Comparison of ENCODE assay signal across 26 cellular contexts in genomic region chr20:48740714-48741113, GRCh38.
A peak's percentile ranks its signal among the peaks of the same experiment; 100 is the strongest.
DNase-seq lines count a peak whose midpoint lies in the region; ATAC-seq, FAIRE-seq and TF ChIP-seq lines count a peak whose summit lies in the region.
"Had no signal": no experiment of that assay in that cellular context is flagged by ENCODE, and none has a peak within 500 bp of the region (broad histone marks: within the 10 kb centered on the region; RNA-seq: fewer than 3 reads in every experiment).

No MANE protein-coding gene starts in this region.

- peak; percentile 11 to 25; a peak in 1 of 4 replicates for TF ChIP-seq EP300 in GM12878 (IDR thresholded peaks at IDR 0.05; ENCODE audit: borderline replicate concordance in 1 of 2, control insufficient read depth in 1 of 2, low read depth in 2 of 2, low read length in 2 of 2)

- H3K4me3 Mint-ChIP-seq in glutamatergic neuron (ENCODE audit: unreplicated experiment): no peak overlapping the region
- H3K4me3 Mint-ChIP-seq: activated CD8-positive, alpha-beta T cell treated with anti-CD3 and anti-CD28 coated beads for 36 hours; activated naive CD4-positive, alpha-beta T cell treated with anti-CD3 and anti-CD28 coated beads for 36 hours; CD4-positive, CD25-positive, alpha-beta regulatory T cell; T-helper 2 cell treated with Interferon-gamma antibody and Interleukin-4, amounts not matched to agents 5 μg/mL and 100 μg/mL, for 36 hours; WTC11 had no signal

- H3K27me3 ChIP-seq in GM12878 (replicated peaks in 1 of 2; ENCODE audit: control insufficient read depth in 2 of 2, insufficient read depth in 2 of 2, low read length in 1 of 2): no peaks in the 10 kb centered on the region
- H3K27me3 ChIP-seq in thyroid gland: no peaks in the 10 kb centered on the region
- H3K27me3 ChIP-seq: heart right ventricle, testis had no signal

- H3K27ac ChIP-seq in GM12878 (ENCODE audit: control insufficient read depth, insufficient read depth) (peak overlapping the region; percentile 95), thyroid gland (no peak overlapping the region)
- H3K27ac ChIP-seq: heart right ventricle, testis had no signal

- peaks cover 16% of the 10 kb centered on the region for H3K36me3 Mint-ChIP-seq in glutamatergic neuron (ENCODE audit: unreplicated experiment)
- H3K36me3 Mint-ChIP-seq: WTC11 had no signal

- H3K27me3 Mint-ChIP-seq in glutamatergic neuron (ENCODE audit: unreplicated experiment): peaks cover 27% of the 10 kb centered on the region
- H3K27me3 Mint-ChIP-seq: activated CD8-positive, alpha-beta T cell treated with anti-CD3 and anti-CD28 coated beads for 36 hours; CD4-positive, CD25-positive, alpha-beta regulatory T cell had no signal

- under 1% methylated on average over 7 of the region's 7 CpGs for WGBS in GM12878 (ENCODE audit: insufficient coverage, insufficient replicate concordance, low lambda C conversion rate, missing lambda C conversion rate)
- WGBS in thyroid gland, 2 donors: 90% methylated on average over 7 of the region's 7 CpGs

- RAD21 ChIA-PET in GM12878 (lab: Charles Lee; ENCODE audit: unreplicated experiment): interaction anchor here (0.6 to 4.9 kb wide), 16 partner anchors 13 to 165 kb away, joined by 3 to 42 read pairs (median 5); no protein-coding TSS in a partner anchor

- peak overlapping the region; percentile 78 for H3K4me2 ChIP-seq in GM12878 (ENCODE audit: control insufficient read depth, insufficient read depth)
- H3K4me2 ChIP-seq: SK-N-SH had no signal

- CTCF ChIA-PET in GM12878 (lab: Yijun Ruan, JAX): interaction anchor here (0.8 to 1.8 kb wide), 6 partner anchors 11 to 85 kb away, joined by 3 to 13 read pairs (median 3); no protein-coding TSS in a partner anchor

- H3K4me3 ChIP-seq in GM12865 (ENCODE audit: low read depth, low read length) (no peak overlapping the region; the same call in 1 of the 2 replicates), GM12878 (no peak overlapping the region), thyroid gland (replicated peaks in 1 of 3) (no peak overlapping the region)
- H3K4me3 ChIP-seq: heart right ventricle, testis had no signal

- SMC1A ChIA-PET in GM12878 (lab: Charles Lee; ENCODE audit: uncharacterized antibody, unreplicated experiment): interaction anchor here (0.6 to 9.0 kb wide), 18 partner anchors 10 to 729 kb away, joined by 3 to 141 read pairs (median 6); partner anchors contain the start of gene PREX1

- no peak overlapping the region for H3K27ac Mint-ChIP-seq in glutamatergic neuron (ENCODE audit: unreplicated experiment)
- H3K27ac Mint-ChIP-seq: activated naive CD4-positive, alpha-beta T cell treated with anti-CD3 and anti-CD28 coated beads for 36 hours; WTC11 had no signal

- peak; percentile 87 for DNase-seq in GM12865 (ENCODE audit: low read depth)
- no peak for DNase-seq in GM12878 (ENCODE audit: low read depth, low spot score)
- no peak for DNase-seq in NCI-H2081 (lab: John Stamatoyannopoulos, UW)
- no peak for DNase-seq in thyroid gland
- no peak for DNase-seq in glutamatergic neuron
- DNase-seq: activated CD8-positive, alpha-beta T cell treated with anti-CD3 and anti-CD28 coated beads for 36 hours; activated naive CD4-positive, alpha-beta T cell treated with anti-CD3 and anti-CD28 coated beads for 36 hours; activated T-cell treated with anti-CD3 and anti-CD28 coated beads, Interleukin-2, amount 50 U/mL, for 1 hour; anterior cingulate cortex; CD4-positive, CD25-positive, alpha-beta regulatory T cell; dermis blood vessel endothelial cell; GF-D8; heart right ventricle; Karpas-422; NCI-H1048; NCI-H2029; NCI-H524; RPMI8226; testis had no signal

- TF ChIP-seq CTCF in GM12865 (IDR thresholded peaks at IDR 0.05; ENCODE audit: insufficient read depth, low read depth, low read length, missing control alignments) (no peak), GM12878 (IDR thresholded peaks at IDR 0.05 in 2 of 3, conservative IDR thresholded peaks at IDR 0.05 in 1 of 3; ENCODE audit: control insufficient read depth in 2 of 3, extremely low read depth in 1 of 3, insufficient read depth in 1 of 3, low read depth in 3 of 3, low read length in 3 of 3) (no peak), thyroid gland (IDR thresholded peaks at IDR 0.05) (no peak), glutamatergic neuron (IDR thresholded peaks at IDR 0.05; ENCODE audit: partially characterized antibody, unreplicated experiment) (no peak)

- no peaks in the 10 kb centered on the region for H4K20me1 ChIP-seq in GM12878 (ENCODE audit: control insufficient read depth, insufficient read depth)

- intact Hi-C loops in GM12878 (cut with micrococcal nuclease; ENCODE audit: unreplicated experiment): no loop called here
- intact Hi-C loops in thyroid gland (cut with DNase I): no loop called here

- H3K9me3 ChIP-seq in GM12878 (replicated peaks; ENCODE audit: control insufficient read depth, insufficient read depth, low read length) (no peaks in the 10 kb centered on the region), thyroid gland (no peaks in the 10 kb centered on the region)
- H3K9me3 ChIP-seq: heart right ventricle, SK-N-SH, testis had no signal

- TF ChIP-seq POLR2A in GM12878 (IDR thresholded peaks at IDR 0.05; ENCODE audit: low read depth, low read length) (no peak), thyroid gland (IDR thresholded peaks at IDR 0.05) (no peak)

- no TSS peak for BruUV-seq in GM12878 (replicated peaks; lab: Mats Ljungman, UMichigan)

- POLR2A ChIA-PET in GM12878 (lab: Charles Lee): interaction anchor here (0.5 to 3.1 kb wide), 9 partner anchors 10 to 164 kb away, joined by 3 to 28 read pairs (median 5); no protein-coding TSS in a partner anchor

- FAIRE-seq in GM12878 (lab: Jason Lieb, UNC): peak; percentile 13

- H3K36me3 ChIP-seq in GM12878 (ENCODE audit: control insufficient read depth in 2 of 2, insufficient read depth in 2 of 2, low read length in 1 of 2): peaks cover 27 to 39% of the 10 kb centered on the region in 2 experiments
- H3K36me3 ChIP-seq in thyroid gland: peaks cover 0 to 4% of the 10 kb centered on the region in 2 donors

- no peak for TF ChIP-seq RAD21 in GM12878 (IDR thresholded peaks at IDR 0.05; ENCODE audit: insufficient read depth, low read depth, low read length)

- H3K9me3 Mint-ChIP-seq in glutamatergic neuron (ENCODE audit: unreplicated experiment): peaks cover 32% of the 10 kb centered on the region
- H3K9me3 Mint-ChIP-seq: activated CD8-positive, alpha-beta T cell treated with anti-CD3 and anti-CD28 coated beads for 36 hours; activated naive CD4-positive, alpha-beta T cell treated with anti-CD3 and anti-CD28 coated beads for 36 hours; CD4-positive, CD25-positive, alpha-beta regulatory T cell; stimulated activated effector memory CD8-positive, alpha-beta T cell treated with anti-CD3 and anti-CD28 coated beads, Interleukin-12 subunit alpha, Interleukin-12 subunit beta, amount 100 ng/mL, for 72 hours; T-helper 2 cell treated with Interferon-gamma antibody and Interleukin-4, amounts not matched to agents 5 μg/mL and 100 μg/mL, for 36 hours; WTC11 had no signal

- H3K4me1 ChIP-seq in GM12878 (ENCODE audit: control insufficient read depth, insufficient read depth, low read length) (peaks cover 54% of the 10 kb centered on the region), thyroid gland (no peaks in the 10 kb centered on the region)

- in situ Hi-C loops in GM12878 (cut with MboI): no loop called here

- H2AFZ ChIP-seq in GM12878 (ENCODE audit: control insufficient read depth, low read depth, low read length): no peak overlapping the region

- peaks cover 34% of the 10 kb centered on the region for H3K4me1 Mint-ChIP-seq in glutamatergic neuron (ENCODE audit: low read depth, unreplicated experiment)

- H3K79me2 ChIP-seq in GM12878 (ENCODE audit: control insufficient read depth, insufficient read depth, low read length): peaks cover 25% of the 10 kb centered on the region

- ATAC-seq in GM19025 (IDR thresholded peaks at IDR 0.05; ENCODE audit: low read depth, unreplicated experiment) (peak; percentile 28), HG02852 (IDR thresholded peaks at IDR 0.05; ENCODE audit: unreplicated experiment) (peak; percentile 40), GM12878 (peak; percentile 66)
- ATAC-seq: activated CD8-positive, alpha-beta T cell treated with anti-CD3 and anti-CD28 coated beads for 36 hours; heart right ventricle; left lobe of liver; stimulated activated effector memory CD8-positive, alpha-beta T cell treated with anti-CD3 and anti-CD28 coated beads, Interleukin-12 subunit alpha, Interleukin-12 subunit beta, amount 100 ng/mL, for 72 hours had no signal

- peak overlapping the region; percentile 25 for H3K9ac ChIP-seq in GM12878 (ENCODE audit: control insufficient read depth, insufficient read depth, low read length)
- H3K9ac ChIP-seq: SK-N-SH had no signal

TF ChIP-seq in GM12878, 131 proteins besides CTCF, POLR2A, EP300 and RAD21 (continues in another document):
- TF ChIP-seq E2F8 (IDR thresholded peaks at IDR 0.05; ENCODE audit: low read depth, partially characterized antibody) (no peak), YY1 (IDR thresholded peaks at IDR 0.05; ENCODE audit: low read depth, low read length) (no peak)
